14 cellular contexts compared by ENCODE assay signal in the genomic region with DNA sequence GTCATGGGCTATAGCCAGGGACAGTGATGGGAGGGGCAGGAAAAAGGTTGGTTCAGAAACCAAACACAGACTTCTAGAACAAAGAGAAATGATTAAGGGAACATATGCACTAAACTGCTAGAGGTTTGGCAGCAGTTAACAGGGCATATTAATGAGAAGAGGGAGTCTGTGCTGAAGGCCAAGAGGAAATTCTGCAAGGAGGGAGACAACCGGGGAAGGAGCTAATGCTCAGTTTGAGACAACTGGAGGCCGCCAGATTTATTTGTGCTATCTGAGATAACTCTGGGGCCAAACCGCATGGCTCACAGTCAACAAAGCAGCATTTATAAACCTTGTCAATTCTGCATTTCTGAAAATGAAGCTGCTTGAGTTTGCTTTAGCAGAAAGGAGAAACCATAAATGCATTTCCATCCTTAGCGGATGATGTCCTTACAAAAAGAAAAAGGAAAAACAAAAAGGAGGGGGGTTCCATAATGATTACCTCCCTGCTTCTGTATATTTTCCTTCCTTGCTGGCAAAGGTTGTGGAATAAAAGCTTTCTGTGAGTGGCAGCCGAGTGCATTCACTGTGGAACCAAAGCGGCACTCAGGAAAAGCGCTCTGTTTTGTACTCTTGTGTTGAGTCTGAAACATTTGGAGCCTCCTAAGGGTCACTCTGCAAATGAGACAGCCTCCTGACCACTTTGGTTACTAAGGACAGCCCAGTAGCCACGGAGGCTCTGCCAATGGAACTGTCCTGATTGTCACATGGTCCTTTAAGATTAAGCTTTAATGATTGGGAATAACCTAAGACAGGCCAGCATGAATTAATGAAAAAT.
A peak's percentile ranks its signal among the peaks of the same experiment; 100 is the strongest.
DNase-seq lines count a peak whose midpoint lies in the region; TF ChIP-seq lines count a peak whose summit lies in the region.
"Had no signal": no experiment of that assay in that cellular context is flagged by ENCODE, and none has a peak within 500 bp of the region (broad histone marks: within the 10 kb centered on the region; RNA-seq: fewer than 3 reads in every experiment).

No MANE protein-coding gene starts in this region.

- H3K27ac Mint-ChIP-seq in HFFc6 = no peak overlapping the region

- TF ChIP-seq CTCF in AG10803 (conservative IDR thresholded peaks at IDR 0.05; ENCODE audit: low read length) (no peak), HFFc6 (IDR thresholded peaks at IDR 0.05) (no peak)

- DNase-seq in AG10803 (ENCODE audit: low read depth) (peak; percentile 34), NCI-H748 (lab: John Stamatoyannopoulos, UW; ENCODE audit: unreplicated experiment) (peak; percentile 49), dermis blood vessel endothelial cell (peak; percentile 28), midbrain (lab: John Stamatoyannopoulos, UW) (peak; percentile 30), NOMO-1 treated with dmso at 0.1 percent for 144 hours (lab: John Stamatoyannopoulos, UW; ENCODE audit: unreplicated experiment) (no peak), HFFc6 (no peak), GF-D8 (lab: John Stamatoyannopoulos, UW) (no peak), NCI-H146 (lab: John Stamatoyannopoulos, UW) (no peak)
- DNase-seq: activated CD4-positive, alpha-beta T cell treated with anti-CD3 and anti-CD28 coated beads, Interleukin-2, amount 50 U/mL, for 1 hour; EL; NCI-H526 treated with DMSO at 0.1 percent for 48 hours had no signal

- H3K36me3 Mint-ChIP-seq in HFFc6 (ENCODE audit: low read depth) = peaks cover 6% of the 10 kb centered on the region; the same call in 1 of the 2 replicates

- H3K9me3 Mint-ChIP-seq in HFFc6 = no peaks in the 10 kb centered on the region

- peaks cover 11% of the 10 kb centered on the region for H3K4me1 Mint-ChIP-seq in HFFc6 (ENCODE audit: low read depth)

- H3K4me3 ChIP-seq in AG10803 (ENCODE audit: low read length) = no peak overlapping the region
- H3K4me3 ChIP-seq: coronary artery, lung, suprapubic skin had no signal

- no peak overlapping the region for H3K4me3 Mint-ChIP-seq in HFFc6

- no peaks in the 10 kb centered on the region for H3K27me3 Mint-ChIP-seq in HFFc6 (ENCODE audit: insufficient read depth)

Comparison
In these comparisons a context has a peak if more than half of its experiments do, and no peak if none do; other contexts are left out.
1. DNase-seq: peak in AG10803 (single experiment), NCI-H748 (single experiment), dermis blood vessel endothelial cell (single experiment) and midbrain (single experiment); none in NOMO-1 treated with dmso at 0.1 percent for 144 hours (single experiment), HFFc6 (single experiment), GF-D8 (single experiment) and NCI-H146 (single experiment).